ENCODE assay signal across 1 cellular context in genomic region chr15:74793135-74794028, GRCh38.
TF ChIP-seq lines count a peak whose summit lies in the region.

No MANE protein-coding gene starts in this region.

TF ChIP-seq in HepG2, 621 proteins besides CTCF, POLR2A, EP300 and RAD21:
- no peak for TF ChIP-seq NKX3-1 (CRISPR knock-in tag; IDR thresholded peaks at IDR 0.05)
- TF ChIP-seq ZNF614 (CRISPR knock-in tag; IDR thresholded peaks at IDR 0.05; ENCODE audit: borderline replicate concordance), result no peak
- TF ChIP-seq LCORL (IDR thresholded peaks at IDR 0.05), result no peak
- TF ChIP-seq LCORL (CRISPR knock-in tag; IDR thresholded peaks at IDR 0.05), result no peak
- no peak for TF ChIP-seq IKZF5 (CRISPR knock-in tag; IDR thresholded peaks at IDR 0.05)
- TF ChIP-seq IKZF1 (IDR thresholded peaks at IDR 0.05), result no peak
- TF ChIP-seq DDIT3 (CRISPR knock-in tag; IDR thresholded peaks at IDR 0.05), result no peak
- no peak for TF ChIP-seq ZC3H4 (CRISPR knock-in tag; IDR thresholded peaks at IDR 0.05; ENCODE audit: borderline replicate concordance)
- TF ChIP-seq NCOR1 (IDR thresholded peaks at IDR 0.05; ENCODE audit: borderline replicate concordance, low read length), result no peak
- TF ChIP-seq ATF1 (CRISPR knock-in tag; IDR thresholded peaks at IDR 0.05), result no peak
